Comparison of ENCODE assay signal across 17 cellular contexts in genomic region chr2:75292826-75293225, GRCh38.
A peak's percentile ranks its signal among the peaks of the same experiment; 100 is the strongest.
DNase-seq lines count a peak whose midpoint lies in the region; ATAC-seq and TF ChIP-seq lines count a peak whose summit lies in the region.
"Had no signal": no experiment of that assay in that cellular context is flagged by ENCODE, and none has a peak within 500 bp of the region (broad histone marks: within the 10 kb centered on the region; RNA-seq: fewer than 3 reads in every experiment).

No MANE protein-coding gene starts in this region.

- H3K36me3 ChIP-seq in PC-3 (ENCODE audit: low read depth, low read length) = no peaks in the 10 kb centered on the region
- H3K36me3 ChIP-seq in MM.1S (replicated peaks; ENCODE audit: insufficient read depth, low read length) = no peaks in the 10 kb centered on the region
- H3K36me3 ChIP-seq: ascending aorta, pancreas had no signal

- POLR2A ChIA-PET in PC-3 (lab: Charles Lee; ENCODE audit: unreplicated experiment) = no interaction called here

- intact Hi-C loops in PC-3 (cut with micrococcal nuclease) = no loop called here

- CTCF ChIA-PET in PC-3 (lab: Charles Lee) = no interaction called here

- H3K79me2 ChIP-seq in PC-3 (ENCODE audit: low read length) (no peaks in the 10 kb centered on the region), MM.1S (ENCODE audit: low read length) (no peaks in the 10 kb centered on the region)

- H4K20me1 ChIP-seq in PC-3 (ENCODE audit: low read length) (no peaks in the 10 kb centered on the region), MM.1S (ENCODE audit: insufficient read depth, low read length) (no peaks in the 10 kb centered on the region)

- H3K4me2 ChIP-seq in PC-3 (ENCODE audit: low read length) = peak overlapping the region; percentile 23
- H3K4me2 ChIP-seq in MM.1S (ENCODE audit: low read depth, low read length) = no peak overlapping the region

- H3K4me1 ChIP-seq in PC-3 (ENCODE audit: insufficient read depth, low read length) = peaks cover 9% of the 10 kb centered on the region
- no peaks in the 10 kb centered on the region for H3K4me1 ChIP-seq in MM.1S (ENCODE audit: low read length)
- H3K4me1 ChIP-seq: ascending aorta, pancreas had no signal

- H2AFZ ChIP-seq in PC-3 (ENCODE audit: low read length) (no peak overlapping the region), MM.1S (ENCODE audit: low read length) (no peak overlapping the region)

- no TSS peak for BruUV-seq in PC-3 (replicated peaks; lab: Mats Ljungman, UMichigan)

- H3K27me3 ChIP-seq in PC-3 (ENCODE audit: low read length) = no peaks in the 10 kb centered on the region
- no peaks in the 10 kb centered on the region for H3K27me3 ChIP-seq in MM.1S (replicated peaks; ENCODE audit: insufficient read depth, low read length)
- H3K27me3 ChIP-seq: ascending aorta, pancreas had no signal

- no peaks in the 10 kb centered on the region for H3K9me2 ChIP-seq in PC-3 (replicated peaks; ENCODE audit: low read length)
- H3K9me2 ChIP-seq in MM.1S (replicated peaks; ENCODE audit: insufficient read depth, low read length) = no peaks in the 10 kb centered on the region

- DNase-seq in EH (ENCODE audit: low read depth) (peak; percentile 79), PC-3 (peak; percentile 88), cardiac fibroblast (ENCODE audit: low read depth in 2 of 2) (peak; percentile 46 to 71), kidney glomerular epithelial cell (lab: John Stamatoyannopoulos, UW) (peak; percentile 19), MM.1S (no peak), G401 (ENCODE audit: low spot score) (no peak)
- DNase-seq: activated gamma-delta T cell; effector CD8-positive, alpha-beta T cell; KG1; mucosa of descending colon; NCI-H1417; NCI-H345; pancreas; stimulated activated naive CD8-positive, alpha-beta T cell treated with anti-CD3 and anti-CD28 coated beads, Interleukin-15, amount 100 ng/mL, for 72 hours had no signal

- H3K4me3 ChIP-seq in PC-3 (ENCODE audit: low read length) = no peak overlapping the region
- no peak overlapping the region for H3K4me3 ChIP-seq in cardiac fibroblast (replicated peaks in 1 of 2; ENCODE audit: low read depth in 2 of 2, low read length in 2 of 2)
- H3K4me3 ChIP-seq in MM.1S (ENCODE audit: low read length) = no peak overlapping the region
- H3K4me3 ChIP-seq: ascending aorta, mucosa of descending colon, pancreas had no signal

- no peak overlapping the region for H3K27ac ChIP-seq in PC-3 (ENCODE audit: low read length)
- H3K27ac ChIP-seq in MM.1S (ENCODE audit: low read length) = no peak overlapping the region
- H3K27ac ChIP-seq: ascending aorta, pancreas had no signal

- peak; percentile 93 for ATAC-seq in PC-3
- ATAC-seq in HG03045 (IDR thresholded peaks at IDR 0.05; ENCODE audit: unreplicated experiment) = no peak
- no peak for ATAC-seq in HG03354 (IDR thresholded peaks at IDR 0.05; ENCODE audit: poor library complexity, severe bottlenecking, unreplicated experiment)
- ATAC-seq: mucosa of descending colon; pancreas; stimulated activated naive CD8-positive, alpha-beta T cell treated with anti-CD3 and anti-CD28 coated beads, Interleukin-15, amount 100 ng/mL, for 72 hours had no signal

- H3F3A ChIP-seq in PC-3 (ENCODE audit: low read length, unreplicated experiment) (no peaks in the 10 kb centered on the region), MM.1S (ENCODE audit: insufficient read depth, low read length) (no peaks in the 10 kb centered on the region; the same call in 1 of the 2 replicates)

- TF ChIP-seq CTCF in PC-3 (conservative IDR thresholded peaks at IDR 0.05; ENCODE audit: low read depth, low read length) (no peak), cardiac fibroblast (IDR thresholded peaks at IDR 0.05; ENCODE audit: low read depth, low read length) (no peak), MM.1S (IDR thresholded peaks at IDR 0.05; ENCODE audit: low read length) (no peak)

- in situ Hi-C loops in G401 (cut with HindIII; ENCODE audit: low sequenced_read_pairs) = no loop called here

- no peaks in the 10 kb centered on the region for H3K9me3 ChIP-seq in PC-3 (ENCODE audit: low read length)
- no peaks in the 10 kb centered on the region for H3K9me3 ChIP-seq in MM.1S (replicated peaks; ENCODE audit: insufficient read depth, low read length)
- H3K9me3 ChIP-seq: ascending aorta, mucosa of descending colon, pancreas had no signal

- no peak overlapping the region for H3K9ac ChIP-seq in PC-3 (ENCODE audit: low read length)
- no peak overlapping the region for H3K9ac ChIP-seq in MM.1S (ENCODE audit: low read length)

Comparison
In these comparisons a context has a peak if more than half of its experiments do, and no peak if none do; other contexts are left out.
1. DNase-seq: peak in EH (single experiment), PC-3 (single experiment), cardiac fibroblast (2 of 2) and kidney glomerular epithelial cell (single experiment); none in MM.1S (single experiment) and G401 (single experiment).